Comparison of ENCODE assay signal across 13 cellular contexts in the genomic region with DNA sequence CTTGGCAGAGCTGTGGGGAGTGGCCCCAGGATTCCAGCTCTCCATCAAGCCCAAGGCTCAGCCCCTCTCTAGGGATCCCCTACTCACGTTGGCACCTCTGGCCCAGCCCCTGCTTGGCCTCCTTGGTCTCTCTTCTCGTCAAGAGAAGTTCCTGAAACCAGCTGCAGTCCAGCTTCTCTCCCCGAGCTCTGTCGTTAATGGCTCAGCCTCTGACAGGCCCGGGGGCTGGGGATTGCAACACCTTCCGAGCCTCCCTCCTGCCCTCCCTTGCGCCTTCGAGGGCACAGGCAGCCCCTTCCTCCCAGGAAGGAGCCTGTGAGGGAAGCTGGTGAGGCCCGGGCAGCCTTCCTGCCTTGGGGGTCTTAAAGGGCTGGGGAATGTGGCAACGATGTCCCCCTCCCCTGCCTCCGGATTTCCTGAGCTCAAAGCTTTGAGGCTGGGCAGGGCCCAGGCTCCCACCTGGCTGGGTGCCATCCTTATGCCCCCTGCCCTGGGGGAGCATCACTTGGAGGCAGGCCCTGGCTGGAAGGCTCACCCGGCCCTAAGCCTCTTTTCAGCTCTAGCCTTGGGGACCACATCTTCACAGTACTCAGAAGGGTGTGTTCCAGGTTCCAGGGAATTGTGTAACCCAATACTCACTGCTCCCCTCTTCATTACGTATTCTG. TPM values are rescaled to one million over a fixed set of nuclear protein-coding genes. Genes with fewer than 3 reads are reported as not detected.
A peak's percentile ranks its signal among the peaks of the same experiment; 100 is the strongest.
DNase-seq lines count a peak whose midpoint lies in the region; ATAC-seq and TF ChIP-seq lines count a peak whose summit lies in the region.
"Had no signal": no experiment of that assay in that cellular context is flagged by ENCODE, and none has a peak within 500 bp of the region (broad histone marks: within the 10 kb centered on the region; RNA-seq: fewer than 3 reads in every experiment).

A gene (minus strand): TSS at position 190 of the 665 bp plus-strand sequence. CDS start 3,417 bp downstream, outside the sequence.

- 41% methylated on average over 8 of the region's 13 CpGs for WGBS in right lobe of liver (ENCODE audit: insufficient coverage, low coverage, low lambda C conversion rate, missing lambda C conversion rate)

- H3K27ac Mint-ChIP-seq in activated CD4-positive, alpha-beta T cell treated with anti-CD3 and anti-CD28 coated beads, Interleukin-2, amount 10 ng/mL, durations not matched to agents 7 days and 5 days: peak within 1 kb of the TSS; percentile 80
- no peak within 1 kb of the TSS for H3K27ac Mint-ChIP-seq in activated naive CD8-positive, alpha-beta T cell

- POLR2A ChIA-PET in activated CD4-positive, alpha-beta T cell treated with anti-CD3 and anti-CD28 coated beads, Interleukin-2, amount 10 ng/mL, durations not matched to agents 7 days and 5 days (lab: Charles Lee): no interaction called here

- CTCF ChIA-PET in activated CD4-positive, alpha-beta T cell treated with anti-CD3 and anti-CD28 coated beads, Interleukin-2, amount 10 ng/mL, durations not matched to agents 7 days and 5 days (lab: Charles Lee): interaction anchor here (0.9 kb wide), 1 partner anchor 10 kb away, joined by 4 read pairs; no protein-coding TSS in a partner anchor

- H3K27me3 Mint-ChIP-seq in activated CD4-positive, alpha-beta T cell treated with anti-CD3 and anti-CD28 coated beads, Interleukin-2, amount 10 ng/mL, durations not matched to agents 7 days and 5 days: peaks cover 1% of the 10 kb centered on the region
- H3K27me3 Mint-ChIP-seq in activated naive CD8-positive, alpha-beta T cell: peaks cover 2% of the 10 kb centered on the region

- peak within 1 kb of the TSS; percentile 2 for H3K4me3 Mint-ChIP-seq in activated CD4-positive, alpha-beta T cell treated with anti-CD3 and anti-CD28 coated beads, Interleukin-2, amount 10 ng/mL, durations not matched to agents 7 days and 5 days
- H3K4me3 Mint-ChIP-seq in activated naive CD8-positive, alpha-beta T cell: peak within 1 kb of the TSS; percentile 56

- H3K36me3 ChIP-seq in right lobe of liver: no peaks in the 10 kb centered on the region
- H3K36me3 ChIP-seq: ascending aorta, pancreas had no signal

- no peak for TF ChIP-seq POLR2A in right lobe of liver (IDR thresholded peaks at IDR 0.05)

- DNase-seq in activated CD4-positive, alpha-beta T cell treated with anti-CD3 and anti-CD28 coated beads, Interleukin-2, amount 10 ng/mL, durations not matched to agents 7 days and 5 days: no peak
- no peak for DNase-seq in activated CD4-positive, alpha-beta T cell treated with anti-CD3 and anti-CD28 coated beads, Interleukin-2, amount 50 U/mL, for 4 hours
- DNase-seq in right lobe of liver: no peak
- DNase-seq in inferior parietal cortex (ENCODE audit: extremely low spot score): no peak
- DNase-seq in NCI-H1694 treated with DMSO at 0.1 percent for 48 hours (lab: John Stamatoyannopoulos, UW): no peak
- DNase-seq: foreskin melanocyte, NCI-H226, pancreas, T-helper 9 cell had no signal

- peak within 1 kb of the TSS; percentile 1 to 51 (median 37) for H3K27ac ChIP-seq in right lobe of liver
- H3K27ac ChIP-seq: ascending aorta had no signal

- peaks cover 0 to 28% (median 9%) of the 10 kb centered on the region in 4 donors for H3K4me1 ChIP-seq in right lobe of liver
- H3K4me1 ChIP-seq: ascending aorta had no signal

- peaks cover 12% of the 10 kb centered on the region for H3K4me1 Mint-ChIP-seq in activated CD4-positive, alpha-beta T cell treated with anti-CD3 and anti-CD28 coated beads, Interleukin-2, amount 10 ng/mL, durations not matched to agents 7 days and 5 days
- H3K4me1 Mint-ChIP-seq in activated naive CD8-positive, alpha-beta T cell (ENCODE audit: low read depth): peaks cover 7% of the 10 kb centered on the region

- ATAC-seq in right lobe of liver (no peak), HG03565 (IDR thresholded peaks at IDR 0.05; ENCODE audit: unreplicated experiment) (no peak)
- ATAC-seq: pancreas had no signal

- peak within 1 kb of the TSS in 1 of 3 donors; percentile 18 for H3K4me3 ChIP-seq in right lobe of liver

- H3K36me3 Mint-ChIP-seq in activated CD4-positive, alpha-beta T cell treated with anti-CD3 and anti-CD28 coated beads, Interleukin-2, amount 10 ng/mL, durations not matched to agents 7 days and 5 days (ENCODE audit: low read depth): no peaks in the 10 kb centered on the region
- H3K36me3 Mint-ChIP-seq in activated naive CD8-positive, alpha-beta T cell: no peaks in the 10 kb centered on the region

- H3K9me3 Mint-ChIP-seq in activated CD4-positive, alpha-beta T cell treated with anti-CD3 and anti-CD28 coated beads, Interleukin-2, amount 10 ng/mL, durations not matched to agents 7 days and 5 days: no peaks in the 10 kb centered on the region
- no peaks in the 10 kb centered on the region for H3K9me3 Mint-ChIP-seq in activated naive CD8-positive, alpha-beta T cell (ENCODE audit: low read depth)

- intact Hi-C loops in right lobe of liver (cut with DNase I): no loop called here

- H3K27me3 ChIP-seq in right lobe of liver: no peaks in the 10 kb centered on the region
- H3K27me3 ChIP-seq: ascending aorta, pancreas had no signal

- no peaks in the 10 kb centered on the region for H3K9me3 ChIP-seq in right lobe of liver
- H3K9me3 ChIP-seq: ascending aorta, pancreas had no signal

- no peak for TF ChIP-seq CTCF in right lobe of liver (IDR thresholded peaks at IDR 0.05)
- no peak for TF ChIP-seq CTCF in subcutaneous adipose tissue (IDR thresholded peaks at IDR 0.05; ENCODE audit: low read depth)

RNA-seq across cellular contexts. Expression of the gene that starts here (rescaled TPM):
- under 1 TPM; 0.29 to 0.32 TPM for total RNA-seq in activated CD4-positive, alpha-beta T cell treated with anti-CD3 and anti-CD28 coated beads, Interleukin-2, amount 10 ng/mL, durations not matched to agents 7 days and 5 days
- 10 to 100 TPM in 3 of 6 experiments, 1 to 10 TPM in 3; 4.1 to 14.0 (median 9.5) TPM for total RNA-seq in right lobe of liver
- total RNA-seq in subcutaneous adipose tissue: 10 to 100 TPM; 17.5 to 62.7 (median 21.3) TPM
